Comparison of ENCODE assay signal across 18 cellular contexts in the genomic region with DNA sequence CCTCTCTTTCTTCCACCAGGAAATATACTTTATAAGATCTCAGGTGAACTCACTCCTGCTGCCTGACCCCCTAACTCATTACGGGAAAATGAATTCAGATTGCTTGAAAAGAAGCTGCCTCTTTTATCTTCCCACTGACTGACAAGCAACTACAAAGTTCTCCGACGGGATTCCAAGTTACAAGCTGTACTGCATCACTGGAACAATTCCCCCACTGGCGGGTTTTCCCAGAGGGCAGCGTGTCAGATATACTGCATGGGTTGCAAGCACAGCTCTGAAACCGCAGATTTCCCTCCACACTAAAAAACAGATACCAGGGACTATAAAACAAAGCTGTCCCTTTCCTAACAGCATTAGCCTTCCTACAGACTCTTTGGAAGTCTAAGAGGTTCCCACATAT.
DNase-seq lines count a peak whose midpoint lies in the region; ATAC-seq and TF ChIP-seq lines count a peak whose summit lies in the region.
"Had no signal": no experiment of that assay in that cellular context is flagged by ENCODE, and none has a peak within 500 bp of the region (broad histone marks: within the 10 kb centered on the region; RNA-seq: fewer than 3 reads in every experiment).

No MANE protein-coding gene starts in this region.

- H4K20me1 ChIP-seq in GM23338 (replicated peaks; ENCODE audit: insufficient read depth) (no peaks in the 10 kb centered on the region), PC-9 (ENCODE audit: insufficient read depth) (no peaks in the 10 kb centered on the region)

- no peak overlapping the region; the same call in 1 of the 2 replicates for H3K27ac Mint-ChIP-seq in GM23338
- H3K27ac Mint-ChIP-seq in activated T-cell treated with anti-CD3 and anti-CD28 coated beads, Interleukin-2, amount 50 U/mL, for 72 hours = no peak overlapping the region
- H3K27ac Mint-ChIP-seq: CD4-positive, CD25-positive, alpha-beta regulatory T cell; IgD-negative memory B cell; type B pancreatic cell had no signal

- intact Hi-C loops in PC-9 (cut with micrococcal nuclease; ENCODE audit: unreplicated experiment) = no loop called here
- intact Hi-C loops in esophagus muscularis mucosa (cut with DNase I) = no loop called here

- POLR2A ChIA-PET in PC-9 (lab: Charles Lee; ENCODE audit: unreplicated experiment) = no interaction called here

- H3K27me3 Mint-ChIP-seq in GM23338 (ENCODE audit: insufficient read depth, low read depth, poor library complexity) = no peaks in the 10 kb centered on the region
- no peaks in the 10 kb centered on the region for H3K27me3 Mint-ChIP-seq in activated T-cell treated with anti-CD3 and anti-CD28 coated beads, Interleukin-2, amount 50 U/mL, for 72 hours (ENCODE audit: low read depth)
- H3K27me3 Mint-ChIP-seq: CD4-positive, CD25-positive, alpha-beta regulatory T cell; IgD-negative memory B cell had no signal

- CTCF ChIA-PET in PC-9 (lab: Charles Lee) = no interaction called here

- no TSS peak for BruUV-seq in PC-9 (replicated peaks; lab: Mats Ljungman, UMichigan)

- DNase-seq in GM23338 (ENCODE audit: low spot score) (no peak), PC-9 (no peak), fibroblast of pulmonary artery (ENCODE audit: low read depth) (peak; percentile 15), retina (peak; percentile 38), esophagus muscularis mucosa (ENCODE audit: extremely low spot score) (no peak)
- no peak for DNase-seq in activated T-cell treated with anti-CD3 and anti-CD28 coated beads, Interleukin-2, amount 50 U/mL, for 72 hours
- DNase-seq: activated effector memory CD4-positive, alpha-beta T cell treated with Interleukin-2 at 50 U/mL for 16 hours; CD4-positive, CD25-positive, alpha-beta regulatory T cell; dorsolateral prefrontal cortex; GF-D8; NCI-H1092; psoas muscle; SIG-M5; stimulated activated CD4-positive, alpha-beta T cell treated with anti-CD3 and anti-CD28 coated beads, Interleukin-1b, Interleukin-23, amount 100 ng/mL, for 48 hours had no signal

- H3K36me3 ChIP-seq in GM23338 (ENCODE audit: insufficient read depth) = no peaks in the 10 kb centered on the region
- no peaks in the 10 kb centered on the region for H3K36me3 ChIP-seq in PC-9 (ENCODE audit: low read depth)
- no peaks in the 10 kb centered on the region for H3K36me3 ChIP-seq in esophagus muscularis mucosa
- H3K36me3 ChIP-seq: gastroesophageal sphincter had no signal

- no peak for TF ChIP-seq EP300 in esophagus muscularis mucosa (IDR thresholded peaks at IDR 0.05)

- peak overlapping the region; percentile 85; the same call in 1 of the 2 replicates for H2AFZ ChIP-seq in GM23338
- peak overlapping the region; percentile 23; the same call in 1 of the 2 replicates for H2AFZ ChIP-seq in PC-9

- no peak overlapping the region for H3K4me3 ChIP-seq in GM23338
- no peak overlapping the region for H3K4me3 ChIP-seq in PC-9
- no peak overlapping the region for H3K4me3 ChIP-seq in fibroblast of pulmonary artery (replicated peaks; ENCODE audit: low read depth, low read length)
- no peak overlapping the region for H3K4me3 ChIP-seq in esophagus muscularis mucosa
- H3K4me3 ChIP-seq: dorsolateral prefrontal cortex, gastroesophageal sphincter, psoas muscle had no signal

- H3K27me3 ChIP-seq in GM23338 (ENCODE audit: insufficient read depth) = no peaks in the 10 kb centered on the region
- no peaks in the 10 kb centered on the region for H3K27me3 ChIP-seq in PC-9 (ENCODE audit: insufficient read depth, low read depth)
- H3K27me3 ChIP-seq in esophagus muscularis mucosa = no peaks in the 10 kb centered on the region
- H3K27me3 ChIP-seq: gastroesophageal sphincter had no signal

- H3K27ac ChIP-seq in GM23338 (ENCODE audit: low read depth) (no peak overlapping the region), PC-9 (no peak overlapping the region), esophagus muscularis mucosa (replicated peaks in 1 of 4) (no peak overlapping the region)
- H3K27ac ChIP-seq: dorsolateral prefrontal cortex, gastroesophageal sphincter, psoas muscle had no signal

- H3K9me3 Mint-ChIP-seq in GM23338 = no peaks in the 10 kb centered on the region
- peaks cover 2 to 5% of the 10 kb centered on the region in 2 donors for H3K9me3 Mint-ChIP-seq in activated T-cell treated with anti-CD3 and anti-CD28 coated beads, Interleukin-2, amount 50 U/mL, for 72 hours
- H3K9me3 Mint-ChIP-seq: type B pancreatic cell had no signal

- no peak for TF ChIP-seq POLR2A in esophagus muscularis mucosa (IDR thresholded peaks at IDR 0.05; ENCODE audit: low read depth)

- no peak for TF ChIP-seq CTCF in GM23338 (conservative IDR thresholded peaks at IDR 0.05; ENCODE audit: low read depth in 2 of 2)
- no peak for TF ChIP-seq CTCF in PC-9 (conservative IDR thresholded peaks at IDR 0.05)
- no peak for TF ChIP-seq CTCF in fibroblast of pulmonary artery (IDR thresholded peaks at IDR 0.05; ENCODE audit: low read length, missing control alignments)
- TF ChIP-seq CTCF in esophagus muscularis mucosa (IDR thresholded peaks at IDR 0.05) = no peak

- H3K4me1 Mint-ChIP-seq in GM23338 = peaks cover 6% of the 10 kb centered on the region; the same call in 2 of the 3 replicates
- no peaks in the 10 kb centered on the region for H3K4me1 Mint-ChIP-seq in activated T-cell treated with anti-CD3 and anti-CD28 coated beads, Interleukin-2, amount 50 U/mL, for 72 hours (ENCODE audit: low read depth)
- H3K4me1 Mint-ChIP-seq: CD4-positive, CD25-positive, alpha-beta regulatory T cell; IgD-negative memory B cell had no signal

- WGBS in esophagus muscularis mucosa = 32% methylated on average over 6 of the region's 6 CpGs

- H3K4me3 Mint-ChIP-seq in GM23338 = no peak overlapping the region
- H3K4me3 Mint-ChIP-seq in activated T-cell treated with anti-CD3 and anti-CD28 coated beads, Interleukin-2, amount 50 U/mL, for 72 hours = no peak overlapping the region
- H3K4me3 Mint-ChIP-seq: CD4-positive, CD25-positive, alpha-beta regulatory T cell; IgD-negative memory B cell; type B pancreatic cell had no signal

- H3K4me2 ChIP-seq in GM23338 = no peak overlapping the region
- no peak overlapping the region for H3K4me2 ChIP-seq in PC-9

- ATAC-seq in GM23338 (peak; percentile 30; the same call in 1 of the 3 replicates), GM18873 (IDR thresholded peaks at IDR 0.05; ENCODE audit: low FRiP score, unreplicated experiment) (no peak)
- no peak for ATAC-seq in activated T-cell treated with anti-CD3 and anti-CD28 coated beads, Interleukin-2, amount 50 U/mL, for 72 hours (replicated peaks in 1 of 2)
- ATAC-seq: gastroesophageal sphincter, psoas muscle had no signal

- H3K9me2 ChIP-seq in GM23338 (ENCODE audit: insufficient read depth) (no peaks in the 10 kb centered on the region), PC-9 (ENCODE audit: insufficient read depth) (no peaks in the 10 kb centered on the region)

- H3K4me1 ChIP-seq in GM23338 (ENCODE audit: insufficient read depth) (no peaks in the 10 kb centered on the region), PC-9 (replicated peaks; ENCODE audit: insufficient read depth) (no peaks in the 10 kb centered on the region), esophagus muscularis mucosa (no peaks in the 10 kb centered on the region)
- H3K4me1 ChIP-seq: gastroesophageal sphincter, psoas muscle had no signal

- H3K36me3 Mint-ChIP-seq in GM23338 (ENCODE audit: low read depth) = no peaks in the 10 kb centered on the region
- H3K36me3 Mint-ChIP-seq in activated T-cell treated with anti-CD3 and anti-CD28 coated beads, Interleukin-2, amount 50 U/mL, for 72 hours (ENCODE audit: insufficient read depth in 2 of 2) = peaks cover 0 to 2% of the 10 kb centered on the region in 2 donors
- H3K36me3 Mint-ChIP-seq: CD4-positive, CD25-positive, alpha-beta regulatory T cell; IgD-negative memory B cell; type B pancreatic cell had no signal

- H3F3A ChIP-seq in GM23338 (replicated peaks; ENCODE audit: low read depth) (no peaks in the 10 kb centered on the region), PC-9 (ENCODE audit: insufficient read depth, low read depth) (no peaks in the 10 kb centered on the region)

- H3K79me2 ChIP-seq in GM23338 (replicated peaks; ENCODE audit: insufficient read depth) = no peaks in the 10 kb centered on the region
- no peaks in the 10 kb centered on the region for H3K79me2 ChIP-seq in PC-9 (ENCODE audit: low read depth)

- H3K9me3 ChIP-seq in PC-9 (ENCODE audit: insufficient read depth, low read depth) = no peaks in the 10 kb centered on the region
- H3K9me3 ChIP-seq in esophagus muscularis mucosa = no peaks in the 10 kb centered on the region
- H3K9me3 ChIP-seq: gastroesophageal sphincter, psoas muscle had no signal

TF ChIP-seq in GM23338, 12 proteins besides CTCF, POLR2A, EP300 and RAD21 (continues in another document):
- TF ChIP-seq CREB1 (CRISPR knock-in tag; IDR thresholded peaks at IDR 0.05; ENCODE audit: low read depth) (no peak), NANOG (IDR thresholded peaks at IDR 0.05; ENCODE audit: borderline replicate concordance) (no peak), POLR2AphosphoS5 (IDR thresholded peaks at IDR 0.05; ENCODE audit: low read depth) (no peak), ZNF114 (CRISPR knock-in tag; IDR thresholded peaks at IDR 0.05) (no peak)
- TF ChIP-seq, protein P1, sequence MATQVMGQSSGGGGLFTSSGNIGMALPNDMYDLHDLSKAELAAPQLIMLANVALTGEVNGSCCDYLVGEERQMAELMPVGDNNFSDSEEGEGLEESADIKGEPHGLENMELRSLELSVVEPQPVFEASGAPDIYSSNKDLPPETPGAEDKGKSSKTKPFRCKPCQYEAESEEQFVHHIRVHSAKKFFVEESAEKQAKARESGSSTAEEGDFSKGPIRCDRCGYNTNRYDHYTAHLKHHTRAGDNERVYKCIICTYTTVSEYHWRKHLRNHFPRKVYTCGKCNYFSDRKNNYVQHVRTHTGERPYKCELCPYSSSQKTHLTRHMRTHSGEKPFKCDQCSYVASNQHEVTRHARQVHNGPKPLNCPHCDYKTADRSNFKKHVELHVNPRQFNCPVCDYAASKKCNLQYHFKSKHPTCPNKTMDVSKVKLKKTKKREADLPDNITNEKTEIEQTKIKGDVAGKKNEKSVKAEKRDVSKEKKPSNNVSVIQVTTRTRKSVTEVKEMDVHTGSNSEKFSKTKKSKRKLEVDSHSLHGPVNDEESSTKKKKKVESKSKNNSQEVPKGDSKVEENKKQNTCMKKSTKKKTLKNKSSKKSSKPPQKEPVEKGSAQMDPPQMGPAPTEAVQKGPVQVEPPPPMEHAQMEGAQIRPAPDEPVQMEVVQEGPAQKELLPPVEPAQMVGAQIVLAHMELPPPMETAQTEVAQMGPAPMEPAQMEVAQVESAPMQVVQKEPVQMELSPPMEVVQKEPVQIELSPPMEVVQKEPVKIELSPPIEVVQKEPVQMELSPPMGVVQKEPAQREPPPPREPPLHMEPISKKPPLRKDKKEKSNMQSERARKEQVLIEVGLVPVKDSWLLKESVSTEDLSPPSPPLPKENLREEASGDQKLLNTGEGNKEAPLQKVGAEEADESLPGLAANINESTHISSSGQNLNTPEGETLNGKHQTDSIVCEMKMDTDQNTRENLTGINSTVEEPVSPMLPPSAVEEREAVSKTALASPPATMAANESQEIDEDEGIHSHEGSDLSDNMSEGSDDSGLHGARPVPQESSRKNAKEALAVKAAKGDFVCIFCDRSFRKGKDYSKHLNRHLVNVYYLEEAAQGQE (IDR thresholded peaks at IDR 0.05; ENCODE audit: unreplicated experiment) = no peak

Comparison
In these comparisons a context has a peak if more than half of its experiments do, and no peak if none do; other contexts are left out.
1. DNase-seq: peak in fibroblast of pulmonary artery (single experiment) and retina (single experiment); none in GM23338 (single experiment), PC-9 (0 of 2), activated T-cell treated with anti-CD3 and anti-CD28 coated beads, Interleukin-2, amount 50 U/mL, for 72 hours (0 of 2) and esophagus muscularis mucosa (single experiment).